Comparison of ENCODE assay signal across 1 cellular context in the genomic region with DNA sequence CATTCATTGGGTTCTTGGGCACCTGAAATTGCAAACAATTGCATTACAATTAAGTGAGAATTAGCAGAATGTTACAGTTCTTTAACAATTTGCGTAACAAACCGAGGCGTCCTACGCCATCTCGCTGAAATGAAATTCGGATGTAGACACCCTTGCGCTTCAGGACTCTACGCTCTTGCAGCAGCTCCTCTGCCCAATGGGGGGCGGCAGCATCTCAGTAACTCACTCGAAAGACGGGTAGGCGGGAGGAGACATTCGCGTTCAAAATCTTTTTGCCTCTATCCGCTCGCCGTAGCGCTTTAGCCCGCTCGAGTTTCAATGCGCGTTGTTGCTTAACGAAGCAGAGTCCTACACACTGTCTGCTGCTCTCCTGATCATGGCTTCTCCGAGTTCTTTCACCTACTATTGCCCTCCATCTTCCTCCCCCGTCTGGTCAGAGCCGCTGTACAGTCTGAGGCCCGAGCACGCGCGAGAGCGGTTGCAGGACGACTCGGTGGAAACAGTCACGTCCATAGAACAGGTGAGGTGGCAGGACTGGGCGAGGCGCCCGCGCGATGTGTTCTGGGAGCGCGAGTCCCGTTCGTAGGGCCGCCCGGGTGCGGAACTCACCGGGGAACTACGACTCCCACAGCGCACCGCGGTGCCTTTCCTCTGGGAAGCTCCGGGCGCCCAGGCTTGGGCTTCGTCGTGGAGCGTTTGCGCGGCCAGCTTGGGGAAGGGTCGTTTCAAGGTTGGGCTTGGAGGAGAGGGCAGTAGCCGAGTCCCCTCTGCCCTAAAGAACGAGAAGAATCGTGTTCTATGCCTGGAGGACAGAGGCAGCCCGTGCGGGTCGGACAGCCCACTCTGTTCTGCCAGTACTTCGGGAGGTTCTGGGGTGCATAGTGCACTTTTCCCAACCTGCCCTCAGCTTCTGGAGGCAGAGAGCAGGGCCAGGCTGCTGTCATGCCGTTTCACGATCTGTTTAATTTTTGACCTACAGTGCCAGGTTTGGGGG.
TF ChIP-seq lines count a peak whose summit lies in the region.

A gene with protein sequence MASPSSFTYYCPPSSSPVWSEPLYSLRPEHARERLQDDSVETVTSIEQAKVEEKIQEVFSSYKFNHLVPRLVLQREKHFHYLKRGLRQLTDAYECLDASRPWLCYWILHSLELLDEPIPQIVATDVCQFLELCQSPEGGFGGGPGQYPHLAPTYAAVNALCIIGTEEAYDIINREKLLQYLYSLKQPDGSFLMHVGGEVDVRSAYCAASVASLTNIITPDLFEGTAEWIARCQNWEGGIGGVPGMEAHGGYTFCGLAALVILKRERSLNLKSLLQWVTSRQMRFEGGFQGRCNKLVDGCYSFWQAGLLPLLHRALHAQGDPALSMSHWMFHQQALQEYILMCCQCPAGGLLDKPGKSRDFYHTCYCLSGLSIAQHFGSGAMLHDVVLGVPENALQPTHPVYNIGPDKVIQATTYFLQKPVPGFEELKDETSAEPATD (plus strand): TSS at position 318 of the 994 bp plus-strand sequence. CDS start 59 bp downstream, at position 377.

TF ChIP-seq in GM12878, 131 proteins besides CTCF, POLR2A, EP300 and RAD21 (continued from another document):
- TF ChIP-seq, protein P1, sequence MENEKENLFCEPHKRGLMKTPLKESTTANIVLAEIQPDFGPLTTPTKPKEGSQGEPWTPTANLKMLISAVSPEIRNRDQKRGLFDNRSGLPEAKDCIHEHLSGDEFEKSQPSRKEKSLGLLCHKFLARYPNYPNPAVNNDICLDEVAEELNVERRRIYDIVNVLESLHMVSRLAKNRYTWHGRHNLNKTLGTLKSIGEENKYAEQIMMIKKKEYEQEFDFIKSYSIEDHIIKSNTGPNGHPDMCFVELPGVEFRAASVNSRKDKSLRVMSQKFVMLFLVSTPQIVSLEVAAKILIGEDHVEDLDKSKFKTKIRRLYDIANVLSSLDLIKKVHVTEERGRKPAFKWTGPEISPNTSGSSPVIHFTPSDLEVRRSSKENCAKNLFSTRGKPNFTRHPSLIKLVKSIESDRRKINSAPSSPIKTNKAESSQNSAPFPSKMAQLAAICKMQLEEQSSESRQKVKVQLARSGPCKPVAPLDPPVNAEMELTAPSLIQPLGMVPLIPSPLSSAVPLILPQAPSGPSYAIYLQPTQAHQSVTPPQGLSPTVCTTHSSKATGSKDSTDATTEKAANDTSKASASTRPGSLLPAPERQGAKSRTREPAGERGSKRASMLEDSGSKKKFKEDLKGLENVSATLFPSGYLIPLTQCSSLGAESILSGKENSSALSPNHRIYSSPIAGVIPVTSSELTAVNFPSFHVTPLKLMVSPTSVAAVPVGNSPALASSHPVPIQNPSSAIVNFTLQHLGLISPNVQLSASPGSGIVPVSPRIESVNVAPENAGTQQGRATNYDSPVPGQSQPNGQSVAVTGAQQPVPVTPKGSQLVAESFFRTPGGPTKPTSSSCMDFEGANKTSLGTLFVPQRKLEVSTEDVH (IDR thresholded peaks at IDR 0.05; ENCODE audit: low read depth, partially characterized antibody) = peak; percentile 17
- 0 out of 2 replicates have a peak, but pooled peaks have one; percentile 43 for TF ChIP-seq DPF2 (IDR thresholded peaks at IDR 0.05)
- TF ChIP-seq SREBF1 (IDR thresholded peaks at IDR 0.05; ENCODE audit: low read length) = peak; percentile 66; the same call in 1 of the 2 replicates
- TF ChIP-seq CBFB (IDR thresholded peaks at IDR 0.05; ENCODE audit: low read depth) = peak; percentile 81
- peak; percentile 46 to 81; a peak in 2 of 4 replicates for TF ChIP-seq BHLHE40 (IDR thresholded peaks at IDR 0.05; ENCODE audit: borderline replicate concordance in 1 of 2, low read depth in 2 of 2, low read length in 1 of 2)
- TF ChIP-seq, protein P2, sequence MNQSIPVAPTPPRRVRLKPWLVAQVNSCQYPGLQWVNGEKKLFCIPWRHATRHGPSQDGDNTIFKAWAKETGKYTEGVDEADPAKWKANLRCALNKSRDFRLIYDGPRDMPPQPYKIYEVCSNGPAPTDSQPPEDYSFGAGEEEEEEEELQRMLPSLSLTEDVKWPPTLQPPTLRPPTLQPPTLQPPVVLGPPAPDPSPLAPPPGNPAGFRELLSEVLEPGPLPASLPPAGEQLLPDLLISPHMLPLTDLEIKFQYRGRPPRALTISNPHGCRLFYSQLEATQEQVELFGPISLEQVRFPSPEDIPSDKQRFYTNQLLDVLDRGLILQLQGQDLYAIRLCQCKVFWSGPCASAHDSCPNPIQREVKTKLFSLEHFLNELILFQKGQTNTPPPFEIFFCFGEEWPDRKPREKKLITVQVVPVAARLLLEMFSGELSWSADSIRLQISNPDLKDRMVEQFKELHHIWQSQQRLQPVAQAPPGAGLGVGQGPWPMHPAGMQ (IDR thresholded peaks at IDR 0.05; ENCODE audit: borderline replicate concordance) = no peak
- no peak for TF ChIP-seq STAT3 (IDR thresholded peaks at IDR 0.05; ENCODE audit: low read depth, low read length)
- peak; percentile 46; the same call in 1 of the 2 replicates for TF ChIP-seq PML (IDR thresholded peaks at IDR 0.05; ENCODE audit: low read length)
- peak in 1 of 2 experiments; percentile 51; a peak in 1 of 3 replicates for TF ChIP-seq EGR1 (IDR thresholded peaks at IDR 0.05; ENCODE audit: borderline replicate concordance in 1 of 2, low read depth in 2 of 2, low read length in 2 of 2)
- TF ChIP-seq, protein P3, sequence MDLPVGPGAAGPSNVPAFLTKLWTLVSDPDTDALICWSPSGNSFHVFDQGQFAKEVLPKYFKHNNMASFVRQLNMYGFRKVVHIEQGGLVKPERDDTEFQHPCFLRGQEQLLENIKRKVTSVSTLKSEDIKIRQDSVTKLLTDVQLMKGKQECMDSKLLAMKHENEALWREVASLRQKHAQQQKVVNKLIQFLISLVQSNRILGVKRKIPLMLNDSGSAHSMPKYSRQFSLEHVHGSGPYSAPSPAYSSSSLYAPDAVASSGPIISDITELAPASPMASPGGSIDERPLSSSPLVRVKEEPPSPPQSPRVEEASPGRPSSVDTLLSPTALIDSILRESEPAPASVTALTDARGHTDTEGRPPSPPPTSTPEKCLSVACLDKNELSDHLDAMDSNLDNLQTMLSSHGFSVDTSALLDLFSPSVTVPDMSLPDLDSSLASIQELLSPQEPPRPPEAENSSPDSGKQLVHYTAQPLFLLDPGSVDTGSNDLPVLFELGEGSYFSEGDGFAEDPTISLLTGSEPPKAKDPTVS (IDR thresholded peaks at IDR 0.05; ENCODE audit: low read depth, low read length) = no peak
- TF ChIP-seq NR2F1 (conservative IDR thresholded peaks at IDR 0.05) = no peak
- TF ChIP-seq BACH1 (IDR thresholded peaks at IDR 0.05; ENCODE audit: borderline replicate concordance) = peak; percentile 8
- TF ChIP-seq WRNIP1 (IDR thresholded peaks at IDR 0.05; ENCODE audit: borderline replicate concordance, low read depth, low read length) = 0 out of 2 replicates have a peak, but pooled peaks have one; percentile 24
- peak; percentile 72; the same call in 1 of the 2 replicates for TF ChIP-seq YY1 (IDR thresholded peaks at IDR 0.05; ENCODE audit: low read depth, low read length)
- TF ChIP-seq ZSCAN29 (IDR thresholded peaks at IDR 0.05) = peak; percentile 83
- TF ChIP-seq SIX5 (IDR thresholded peaks at IDR 0.05; ENCODE audit: low read depth, low read length, severe bottlenecking) = peak; percentile 88
- TF ChIP-seq, protein P4, sequence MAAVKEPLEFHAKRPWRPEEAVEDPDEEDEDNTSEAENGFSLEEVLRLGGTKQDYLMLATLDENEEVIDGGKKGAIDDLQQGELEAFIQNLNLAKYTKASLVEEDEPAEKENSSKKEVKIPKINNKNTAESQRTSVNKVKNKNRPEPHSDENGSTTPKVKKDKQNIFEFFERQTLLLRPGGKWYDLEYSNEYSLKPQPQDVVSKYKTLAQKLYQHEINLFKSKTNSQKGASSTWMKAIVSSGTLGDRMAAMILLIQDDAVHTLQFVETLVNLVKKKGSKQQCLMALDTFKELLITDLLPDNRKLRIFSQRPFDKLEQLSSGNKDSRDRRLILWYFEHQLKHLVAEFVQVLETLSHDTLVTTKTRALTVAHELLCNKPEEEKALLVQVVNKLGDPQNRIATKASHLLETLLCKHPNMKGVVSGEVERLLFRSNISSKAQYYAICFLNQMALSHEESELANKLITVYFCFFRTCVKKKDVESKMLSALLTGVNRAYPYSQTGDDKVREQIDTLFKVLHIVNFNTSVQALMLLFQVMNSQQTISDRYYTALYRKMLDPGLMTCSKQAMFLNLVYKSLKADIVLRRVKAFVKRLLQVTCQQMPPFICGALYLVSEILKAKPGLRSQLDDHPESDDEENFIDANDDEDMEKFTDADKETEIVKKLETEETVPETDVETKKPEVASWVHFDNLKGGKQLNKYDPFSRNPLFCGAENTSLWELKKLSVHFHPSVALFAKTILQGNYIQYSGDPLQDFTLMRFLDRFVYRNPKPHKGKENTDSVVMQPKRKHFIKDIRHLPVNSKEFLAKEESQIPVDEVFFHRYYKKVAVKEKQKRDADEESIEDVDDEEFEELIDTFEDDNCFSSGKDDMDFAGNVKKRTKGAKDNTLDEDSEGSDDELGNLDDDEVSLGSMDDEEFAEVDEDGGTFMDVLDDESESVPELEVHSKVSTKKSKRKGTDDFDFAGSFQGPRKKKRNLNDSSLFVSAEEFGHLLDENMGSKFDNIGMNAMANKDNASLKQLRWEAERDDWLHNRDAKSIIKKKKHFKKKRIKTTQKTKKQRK (IDR thresholded peaks at IDR 0.05; ENCODE audit: low read depth, low read length) = no peak
- 0 out of 2 replicates have a peak, but pooled peaks have one; percentile 34 for TF ChIP-seq MTA2 (IDR thresholded peaks at IDR 0.05; ENCODE audit: low read depth)
- peak; percentile 81 for TF ChIP-seq SMARCA5 (IDR thresholded peaks at IDR 0.05)
- TF ChIP-seq ZNF207 (IDR thresholded peaks at IDR 0.05; ENCODE audit: borderline replicate concordance) = peak; percentile 69
- TF ChIP-seq HDAC2 (IDR thresholded peaks at IDR 0.05) = no peak
- no peak for TF ChIP-seq CHD4 (IDR thresholded peaks at IDR 0.05)
- TF ChIP-seq MEF2A (IDR thresholded peaks at IDR 0.05; ENCODE audit: insufficient read depth, low read depth, low read length) = peak; percentile 26; the same call in 1 of the 2 replicates
- TF ChIP-seq IKZF2 (IDR thresholded peaks at IDR 0.05) = peak; percentile 83 to 84
- TF ChIP-seq TCF7 (IDR thresholded peaks at IDR 0.05; ENCODE audit: borderline replicate concordance) = no peak
- peak; percentile 76 for TF ChIP-seq ATF7 (IDR thresholded peaks at IDR 0.05; ENCODE audit: low read depth)
- TF ChIP-seq STAT1 (conservative IDR thresholded peaks at IDR 0.05) = no peak
- TF ChIP-seq CHD2 (IDR thresholded peaks at IDR 0.05; ENCODE audit: borderline replicate concordance, low read depth, low read length) = peak; percentile 32; the same call in 1 of the 2 replicates
- TF ChIP-seq, protein P5, sequence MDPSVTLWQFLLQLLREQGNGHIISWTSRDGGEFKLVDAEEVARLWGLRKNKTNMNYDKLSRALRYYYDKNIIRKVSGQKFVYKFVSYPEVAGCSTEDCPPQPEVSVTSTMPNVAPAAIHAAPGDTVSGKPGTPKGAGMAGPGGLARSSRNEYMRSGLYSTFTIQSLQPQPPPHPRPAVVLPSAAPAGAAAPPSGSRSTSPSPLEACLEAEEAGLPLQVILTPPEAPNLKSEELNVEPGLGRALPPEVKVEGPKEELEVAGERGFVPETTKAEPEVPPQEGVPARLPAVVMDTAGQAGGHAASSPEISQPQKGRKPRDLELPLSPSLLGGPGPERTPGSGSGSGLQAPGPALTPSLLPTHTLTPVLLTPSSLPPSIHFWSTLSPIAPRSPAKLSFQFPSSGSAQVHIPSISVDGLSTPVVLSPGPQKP (IDR thresholded peaks at IDR 0.05; ENCODE audit: low read depth, low read length) = peak; percentile 51; the same call in 1 of the 2 replicates
- no peak for TF ChIP-seq TCF3 (IDR thresholded peaks at IDR 0.05; ENCODE audit: borderline replicate concordance, insufficient read depth, low read depth, low read length)
TF ChIP-seq in GM12878: peak in this region for 57.
